8 cellular contexts compared by ENCODE assay signal in genomic region chrX:72181178-72182125, GRCh38. TPM values are rescaled to one million over a fixed set of nuclear protein-coding genes. Genes with fewer than 3 reads are reported as not detected.
DNase-seq lines count a peak whose midpoint lies in the region; ATAC-seq and TF ChIP-seq lines count a peak whose summit lies in the region.

TSS of gene PIN4 (plus strand) at chrX:72181757. CDS start at chrX:72181786, 29 bp downstream.

- POLR2A ChIA-PET in SK-N-SH (lab: Yijun Ruan, JAX): interaction anchor here (0.7 to 2.3 kb wide), 11 partner anchors 9 to 162 kb away, joined by 3 to 24 read pairs (median 4); partner anchors contain the start of genes ERCC6L, RPS4X and RTL5

- H3K4me3 ChIP-seq in GM06990 (replicated peaks; ENCODE audit: low read depth, low read length) (peak within 1 kb of the TSS; percentile 76), SK-N-SH (ENCODE audit: low read depth in 2 of 2, low read length in 1 of 2) (peak within 1 kb of the TSS; percentile 94 to 99), osteoblast (ENCODE audit: insufficient read depth, low read length) (peak within 1 kb of the TSS; percentile 90), thymus (ENCODE audit: low read length) (peak within 1 kb of the TSS; percentile 67)

- H3K9me3 ChIP-seq in SK-N-SH: no peaks in the 10 kb centered on the region
- H3K9me3 ChIP-seq in osteoblast (ENCODE audit: low read depth, low read length): no peaks in the 10 kb centered on the region
- no peaks in the 10 kb centered on the region for H3K9me3 ChIP-seq in thymus (ENCODE audit: control insufficient read depth)

- no peaks in the 10 kb centered on the region for H3K9me3 Mint-ChIP-seq in activated naive CD4-positive, alpha-beta T cell treated with anti-CD3 and anti-CD28 coated beads, Interleukin-2, amount 50 U/mL, for 72 hours

- TF ChIP-seq CTCF in GM06990 (IDR thresholded peaks at IDR 0.05; ENCODE audit: insufficient read depth, low read length, poor library complexity, severe bottlenecking) (no peak), SK-N-SH (IDR thresholded peaks at IDR 0.05) (no peak), osteoblast (IDR thresholded peaks at IDR 0.05; ENCODE audit: extremely low read depth, low read depth, low read length) (no peak)

- ATAC-seq in HG02610 (IDR thresholded peaks at IDR 0.05; ENCODE audit: unreplicated experiment): peak; percentile 96
- ATAC-seq in activated naive CD4-positive, alpha-beta T cell treated with anti-CD3 and anti-CD28 coated beads, Interleukin-2, amount 50 U/mL, for 72 hours: peak; percentile 95 to 96

- peak within 1 kb of the TSS; percentile 80 for H3K4me2 ChIP-seq in SK-N-SH
- H3K4me2 ChIP-seq in osteoblast (ENCODE audit: insufficient read depth, low read length): peak within 1 kb of the TSS; percentile 89

- DNase-seq in GM06990 (ENCODE audit: extremely low read depth, insufficient read length) (peak; percentile 94), NCI-H1092 (lab: John Stamatoyannopoulos, UW) (peak; percentile 98), SK-N-SH (peak; percentile 94), glomerular visceral epithelial cell (ENCODE audit: extremely low spot score) (peak; percentile 97), osteoblast (ENCODE audit: insufficient read length, low spot score, missing footprints) (peak; percentile 97)
- DNase-seq in activated naive CD4-positive, alpha-beta T cell treated with anti-CD3 and anti-CD28 coated beads, Interleukin-2, amount 50 U/mL, for 72 hours (ENCODE audit: low spot score in 2 of 2): peak; percentile 78 to 86

- peak within 1 kb of the TSS; percentile 76 to 99 for H3K27ac ChIP-seq in SK-N-SH (ENCODE audit: low read depth in 2 of 2, low read length in 1 of 2)
- H3K27ac ChIP-seq in osteoblast (ENCODE audit: low read depth, low read length): peak within 1 kb of the TSS; percentile 75
- H3K27ac ChIP-seq in thymus (ENCODE audit: low read depth): peak within 1 kb of the TSS; percentile 91

- H3K36me3 ChIP-seq in GM06990 (ENCODE audit: control insufficient read depth, insufficient read depth, low read length): no peaks in the 10 kb centered on the region
- H3K36me3 ChIP-seq in SK-N-SH (replicated peaks in 1 of 2; ENCODE audit: control insufficient read depth in 1 of 2, insufficient read depth in 2 of 2, low read length in 1 of 2): peaks cover 3% of the 10 kb centered on the region in 2 experiments
- H3K36me3 ChIP-seq in osteoblast (ENCODE audit: insufficient read depth, low read length): no peaks in the 10 kb centered on the region
- no peaks in the 10 kb centered on the region for H3K36me3 ChIP-seq in thymus (ENCODE audit: control insufficient read depth, insufficient read depth)

- no peak within 1 kb of the TSS for H3K27ac Mint-ChIP-seq in activated naive CD4-positive, alpha-beta T cell treated with anti-CD3 and anti-CD28 coated beads, Interleukin-2, amount 50 U/mL, for 72 hours

- under 1% methylated on average over 46 of the region's 46 CpGs for WGBS in SK-N-SH (ENCODE audit: low lambda C conversion rate)
- under 1% methylated on average over 46 of the region's 46 CpGs for WGBS in thymus

- no peaks in the 10 kb centered on the region for H3F3A ChIP-seq in SK-N-SH (replicated peaks; ENCODE audit: insufficient read depth)

- H2AFZ ChIP-seq in SK-N-SH (ENCODE audit: low read depth): peak within 1 kb of the TSS; percentile 99
- peak within 1 kb of the TSS; percentile 91 for H2AFZ ChIP-seq in osteoblast (ENCODE audit: low read length)

- H3K27me3 ChIP-seq in GM06990 (replicated peaks; ENCODE audit: control insufficient read depth, insufficient read depth, low read length) (no peaks in the 10 kb centered on the region), SK-N-SH (ENCODE audit: insufficient read depth) (no peaks in the 10 kb centered on the region), osteoblast (ENCODE audit: insufficient read depth, low read length) (peaks cover 6% of the 10 kb centered on the region), thymus (ENCODE audit: control insufficient read depth, insufficient read depth) (no peaks in the 10 kb centered on the region)

- no peaks in the 10 kb centered on the region for H3K36me3 Mint-ChIP-seq in activated naive CD4-positive, alpha-beta T cell treated with anti-CD3 and anti-CD28 coated beads, Interleukin-2, amount 50 U/mL, for 72 hours

- H4K20me1 ChIP-seq in SK-N-SH (ENCODE audit: insufficient read depth): no peaks in the 10 kb centered on the region
- no peaks in the 10 kb centered on the region for H4K20me1 ChIP-seq in osteoblast (ENCODE audit: insufficient read depth, low read length)

- no peak for TF ChIP-seq RAD21 in SK-N-SH (IDR thresholded peaks at IDR 0.05; ENCODE audit: low read length)

- H3K9ac ChIP-seq in SK-N-SH: peak within 1 kb of the TSS; percentile 97

- TF ChIP-seq EP300 in SK-N-SH (IDR thresholded peaks at IDR 0.05; ENCODE audit: borderline replicate concordance in 1 of 2, low read depth in 1 of 2, low read length in 1 of 2): no peak; a peak in 1 of 4 replicates

- H3K4me1 ChIP-seq in SK-N-SH (ENCODE audit: control insufficient read depth in 1 of 2, insufficient read depth in 2 of 2, low read depth in 1 of 2, low read length in 1 of 2) (peaks cover 2 to 10% of the 10 kb centered on the region in 2 experiments; a peak in 2 of 4 replicates), osteoblast (ENCODE audit: insufficient read depth, low read length) (peaks cover 9% of the 10 kb centered on the region), thymus (ENCODE audit: control insufficient read depth, insufficient read depth, low read length) (no peaks in the 10 kb centered on the region)

- H3K79me2 ChIP-seq in SK-N-SH (ENCODE audit: insufficient read depth) (peaks cover 35% of the 10 kb centered on the region), osteoblast (ENCODE audit: insufficient read depth, low read length) (peaks cover 20% of the 10 kb centered on the region)

- CTCF ChIA-PET in SK-N-SH (lab: Yijun Ruan, JAX): interaction anchor here (0.7 to 1.7 kb wide), 10 partner anchors 12 to 183 kb away, joined by 3 to 6 read pairs (median 4); partner anchors contain the start of gene RPS4X

- no peaks in the 10 kb centered on the region for H3K9me2 ChIP-seq in SK-N-SH

TF ChIP-seq in SK-N-SH, 30 proteins besides CTCF, POLR2A, EP300 and RAD21 (continues in another document):
- TF ChIP-seq FOSL2 (IDR thresholded peaks at IDR 0.05; ENCODE audit: borderline replicate concordance, low read depth) (no peak), POLR2AphosphoS5 (IDR thresholded peaks at IDR 0.05; ENCODE audit: low read depth, low read length) (peak; percentile 60; the same call in 1 of the 2 replicates), FOXJ3 (CRISPR knock-in tag; IDR thresholded peaks at IDR 0.05) (no peak), RCOR1 (IDR thresholded peaks at IDR 0.05; ENCODE audit: low read length) (no peak), FOXM1 (IDR thresholded peaks at IDR 0.05; ENCODE audit: low read depth) (no peak), JUND (IDR thresholded peaks at IDR 0.05) (no peak), YY1 (IDR thresholded peaks at IDR 0.05; ENCODE audit: low read depth) (peak; percentile 78; the same call in 1 of the 2 replicates), TCF12 (IDR thresholded peaks at IDR 0.05) (no peak), RXRA (IDR thresholded peaks at IDR 0.05; ENCODE audit: borderline replicate concordance, low read depth) (no peak), CHD2 (IDR thresholded peaks at IDR 0.05; ENCODE audit: low read length, partially characterized antibody) (no peak), TEAD4 (IDR thresholded peaks at IDR 0.05; ENCODE audit: borderline replicate concordance, insufficient read depth) (no peak), GATA2 (CRISPR knock-in tag; IDR thresholded peaks at IDR 0.05) (no peak), SIN3A (IDR thresholded peaks at IDR 0.05; ENCODE audit: borderline replicate concordance, low read depth, low read length) (peak; percentile 71; the same call in 1 of the 2 replicates), ELF1 (IDR thresholded peaks at IDR 0.05) (no peak; the same call in 1 of the 2 replicates)
- TF ChIP-seq, protein P1, sequence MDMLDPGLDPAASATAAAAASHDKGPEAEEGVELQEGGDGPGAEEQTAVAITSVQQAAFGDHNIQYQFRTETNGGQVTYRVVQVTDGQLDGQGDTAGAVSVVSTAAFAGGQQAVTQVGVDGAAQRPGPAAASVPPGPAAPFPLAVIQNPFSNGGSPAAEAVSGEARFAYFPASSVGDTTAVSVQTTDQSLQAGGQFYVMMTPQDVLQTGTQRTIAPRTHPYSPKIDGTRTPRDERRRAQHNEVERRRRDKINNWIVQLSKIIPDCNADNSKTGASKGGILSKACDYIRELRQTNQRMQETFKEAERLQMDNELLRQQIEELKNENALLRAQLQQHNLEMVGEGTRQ (IDR thresholded peaks at IDR 0.05; ENCODE audit: borderline replicate concordance, low read depth, low read length): no peak
- TF ChIP-seq, protein P2, sequence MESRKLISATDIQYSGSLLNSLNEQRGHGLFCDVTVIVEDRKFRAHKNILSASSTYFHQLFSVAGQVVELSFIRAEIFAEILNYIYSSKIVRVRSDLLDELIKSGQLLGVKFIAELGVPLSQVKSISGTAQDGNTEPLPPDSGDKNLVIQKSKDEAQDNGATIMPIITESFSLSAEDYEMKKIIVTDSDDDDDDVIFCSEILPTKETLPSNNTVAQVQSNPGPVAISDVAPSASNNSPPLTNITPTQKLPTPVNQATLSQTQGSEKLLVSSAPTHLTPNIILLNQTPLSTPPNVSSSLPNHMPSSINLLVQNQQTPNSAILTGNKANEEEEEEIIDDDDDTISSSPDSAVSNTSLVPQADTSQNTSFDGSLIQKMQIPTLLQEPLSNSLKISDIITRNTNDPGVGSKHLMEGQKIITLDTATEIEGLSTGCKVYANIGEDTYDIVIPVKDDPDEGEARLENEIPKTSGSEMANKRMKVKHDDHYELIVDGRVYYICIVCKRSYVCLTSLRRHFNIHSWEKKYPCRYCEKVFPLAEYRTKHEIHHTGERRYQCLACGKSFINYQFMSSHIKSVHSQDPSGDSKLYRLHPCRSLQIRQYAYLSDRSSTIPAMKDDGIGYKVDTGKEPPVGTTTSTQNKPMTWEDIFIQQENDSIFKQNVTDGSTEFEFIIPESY (IDR thresholded peaks at IDR 0.05; ENCODE audit: borderline replicate concordance, low read depth): no peak
- TF ChIP-seq, protein P3, sequence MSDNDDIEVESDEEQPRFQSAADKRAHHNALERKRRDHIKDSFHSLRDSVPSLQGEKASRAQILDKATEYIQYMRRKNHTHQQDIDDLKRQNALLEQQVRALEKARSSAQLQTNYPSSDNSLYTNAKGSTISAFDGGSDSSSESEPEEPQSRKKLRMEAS (IDR thresholded peaks at IDR 0.05; ENCODE audit: low read depth): peak; percentile 44; the same call in 1 of the 2 replicates

RNA-seq across cellular contexts. Expression of gene PIN4, which starts in this region (rescaled TPM):
- polyA plus RNA-seq in SK-N-SH (2012; rRNA removed): 22.3 and 29.8 TPM in 2 replicates
- 31.2 and 78.5 TPM in 2 replicates for polyA plus RNA-seq in SK-N-SH (2012; cell fraction: cytosol; rRNA removed)
- 5.0 and 10.0 TPM in 2 replicates for polyA plus RNA-seq in SK-N-SH (2012; cell fraction: nucleus; rRNA removed)
- 1 to 10 TPM; 3.1 to 4.9 TPM for total RNA-seq in activated naive CD4-positive, alpha-beta T cell treated with anti-CD3 and anti-CD28 coated beads, Interleukin-2, amount 50 U/mL, for 72 hours
- total RNA-seq in osteoblast: 10.6 and 13.8 TPM in 2 replicates
- 27.2 TPM for polyA plus RNA-seq in thymus

Comparison
In these comparisons a context has a peak if more than half of its experiments do, and no peak if none do; other contexts are left out.
1. Peak in every context shown above with its lines: DNase-seq, ATAC-seq, H3K4me3 ChIP-seq and H3K27ac ChIP-seq.